10 cellular contexts compared by ENCODE assay signal in genomic region chr3:159941043-159941994, GRCh38. TPM values are rescaled to one million over a fixed set of nuclear protein-coding genes. Genes with fewer than 3 reads are reported as not detected.
A peak's percentile ranks its signal among the peaks of the same experiment; 100 is the strongest.
DNase-seq lines count a peak whose midpoint lies in the region; ATAC-seq and TF ChIP-seq lines count a peak whose summit lies in the region.
"Had no signal": no experiment of that assay in that cellular context is flagged by ENCODE, and none has a peak within 500 bp of the region (broad histone marks: within the 10 kb centered on the region; RNA-seq: fewer than 3 reads in every experiment).

No MANE protein-coding gene starts in this region.

- CTCF ChIA-PET in activated CD4-positive, alpha-beta T cell treated with anti-CD3 and anti-CD28 coated beads for 36 hours (lab: Charles Lee), result interaction anchor here (1.1 kb wide), 1 partner anchor 16 kb away, joined by 6 read pairs; no protein-coding TSS in a partner anchor

- H3K27ac Mint-ChIP-seq in activated CD4-positive, alpha-beta T cell treated with anti-CD3 and anti-CD28 coated beads for 36 hours, result no peak overlapping the region
- no peak overlapping the region for H3K27ac Mint-ChIP-seq in activated CD4-positive, alpha-beta T cell treated with anti-CD3 and anti-CD28 coated beads, Interleukin-2, amount 10 ng/mL, durations not matched to agents 24 days and 14 days

- POLR2A ChIA-PET in activated CD4-positive, alpha-beta T cell treated with anti-CD3 and anti-CD28 coated beads for 36 hours (lab: Charles Lee), result no interaction called here

- DNase-seq in activated CD4-positive, alpha-beta T cell treated with anti-CD3 and anti-CD28 coated beads for 36 hours, result peak; percentile 11
- DNase-seq in activated CD4-positive, alpha-beta T cell treated with anti-CD3 and anti-CD28 coated beads, Interleukin-2, amount 10 ng/mL, durations not matched to agents 24 days and 14 days, result no peak
- DNase-seq in renal cortical epithelial cell (ENCODE audit: low read depth) (peak; percentile 19), NCI-H2029 treated with DMSO at 0.1 percent for 48 hours (lab: John Stamatoyannopoulos, UW) (no peak), body of pancreas (no peak), nucleus accumbens (lab: John Stamatoyannopoulos, UW) (no peak)
- DNase-seq: activated CD4-positive, alpha-beta T cell treated with anti-CD3 and anti-CD28 coated beads, Interleukin-2, amount 50 U/mL, for 48 hours had no signal

- H3K4me1 Mint-ChIP-seq in activated CD4-positive, alpha-beta T cell treated with anti-CD3 and anti-CD28 coated beads for 36 hours, result peaks cover 7% of the 10 kb centered on the region
- H3K4me1 Mint-ChIP-seq in activated CD4-positive, alpha-beta T cell treated with anti-CD3 and anti-CD28 coated beads, Interleukin-2, amount 10 ng/mL, durations not matched to agents 24 days and 14 days, result peaks cover 5% of the 10 kb centered on the region

- no peak overlapping the region for H2AFZ ChIP-seq in OCI-LY3 (ENCODE audit: low read depth, low read length)

- H3K4me3 Mint-ChIP-seq in activated CD4-positive, alpha-beta T cell treated with anti-CD3 and anti-CD28 coated beads for 36 hours, result no peak overlapping the region
- no peak overlapping the region for H3K4me3 Mint-ChIP-seq in activated CD4-positive, alpha-beta T cell treated with anti-CD3 and anti-CD28 coated beads, Interleukin-2, amount 10 ng/mL, durations not matched to agents 24 days and 14 days

- H3K4me1 ChIP-seq in OCI-LY3 (ENCODE audit: low read length) (peaks cover 48% of the 10 kb centered on the region), body of pancreas (no peaks in the 10 kb centered on the region)

- no peaks in the 10 kb centered on the region for H3K9me3 Mint-ChIP-seq in activated CD4-positive, alpha-beta T cell treated with anti-CD3 and anti-CD28 coated beads for 36 hours (ENCODE audit: low read depth)
- peaks cover 4% of the 10 kb centered on the region for H3K9me3 Mint-ChIP-seq in activated CD4-positive, alpha-beta T cell treated with anti-CD3 and anti-CD28 coated beads, Interleukin-2, amount 10 ng/mL, durations not matched to agents 24 days and 14 days

- H3K4me2 ChIP-seq in OCI-LY3 (ENCODE audit: low read length), result peak overlapping the region; percentile 30

- H3K36me3 Mint-ChIP-seq in activated CD4-positive, alpha-beta T cell treated with anti-CD3 and anti-CD28 coated beads for 36 hours (ENCODE audit: low read depth), result no peaks in the 10 kb centered on the region
- no peaks in the 10 kb centered on the region for H3K36me3 Mint-ChIP-seq in activated CD4-positive, alpha-beta T cell treated with anti-CD3 and anti-CD28 coated beads, Interleukin-2, amount 10 ng/mL, durations not matched to agents 24 days and 14 days (ENCODE audit: low read depth)

- intact Hi-C loops in activated CD4-positive, alpha-beta T cell treated with anti-CD3 and anti-CD28 coated beads for 36 hours (cut with DNase I, micrococcal nuclease), result no loop called here
- intact Hi-C loops in activated CD4-positive, alpha-beta T cell treated with anti-CD3 and anti-CD28 coated beads, Interleukin-2, amount 10 ng/mL, durations not matched to agents 24 days and 14 days (cut with micrococcal nuclease), result no loop called here
- intact Hi-C loops in body of pancreas (cut with DNase I), result no loop called here

- H3K36me3 ChIP-seq in OCI-LY3 (replicated peaks; ENCODE audit: low read depth, low read length) (no peaks in the 10 kb centered on the region), body of pancreas (replicated peaks in 1 of 2; ENCODE audit: insufficient read depth in 1 of 2, low read depth in 2 of 2) (no peaks in the 10 kb centered on the region)

- TF ChIP-seq POLR2A in body of pancreas (IDR thresholded peaks at IDR 0.05), result no peak

- TF ChIP-seq CTCF in OCI-LY3 (IDR thresholded peaks at IDR 0.05; ENCODE audit: low read depth, low read length) (no peak), body of pancreas (IDR thresholded peaks at IDR 0.05) (no peak)

- H4K20me1 ChIP-seq in OCI-LY3 (ENCODE audit: insufficient read depth, low read length), result no peaks in the 10 kb centered on the region

- H3K4me3 ChIP-seq in OCI-LY3 (ENCODE audit: low read length) (no peak overlapping the region; the same call in 1 of the 2 replicates), body of pancreas (no peak overlapping the region)

- H3K27ac ChIP-seq in OCI-LY3 (ENCODE audit: low read length), result peak overlapping the region; percentile 5; the same call in 1 of the 2 replicates
- H3K27ac ChIP-seq in body of pancreas, result no peak overlapping the region

- no peaks in the 10 kb centered on the region for H3K9me3 ChIP-seq in OCI-LY3 (ENCODE audit: insufficient read depth, low read length)
- H3K9me3 ChIP-seq in body of pancreas, result no peaks in the 10 kb centered on the region

- peak; percentile 73 for ATAC-seq in activated CD4-positive, alpha-beta T cell treated with anti-CD3 and anti-CD28 coated beads for 36 hours
- ATAC-seq in HG02981 (IDR thresholded peaks at IDR 0.05; ENCODE audit: unreplicated experiment) (peak; percentile 74), body of pancreas (no peak)

- H3K27me3 Mint-ChIP-seq in activated CD4-positive, alpha-beta T cell treated with anti-CD3 and anti-CD28 coated beads for 36 hours, result peaks cover 7% of the 10 kb centered on the region
- H3K27me3 Mint-ChIP-seq in activated CD4-positive, alpha-beta T cell treated with anti-CD3 and anti-CD28 coated beads, Interleukin-2, amount 10 ng/mL, durations not matched to agents 24 days and 14 days, result peaks cover 11% of the 10 kb centered on the region

- H3K27me3 ChIP-seq in OCI-LY3 (ENCODE audit: low read depth, low read length), result no peaks in the 10 kb centered on the region
- no peaks in the 10 kb centered on the region for H3K27me3 ChIP-seq in body of pancreas

- no peaks in the 10 kb centered on the region for H3K79me2 ChIP-seq in OCI-LY3 (ENCODE audit: low read length)

- 57 to 59% methylated on average over 4 to 6 of the region's 6 CpGs for WGBS in body of pancreas, 2 donors

- no peak overlapping the region for H3K9ac ChIP-seq in OCI-LY3 (ENCODE audit: low read length)

RNA-seq across cellular contexts. Expression of gene IL12A, which starts 47.3 kb away (rescaled TPM):
- not detected for total RNA-seq in activated CD4-positive, alpha-beta T cell treated with anti-CD3 and anti-CD28 coated beads for 36 hours
- 0.21 and 0.59 TPM in 2 replicates for total RNA-seq in activated CD4-positive, alpha-beta T cell treated with anti-CD3 and anti-CD28 coated beads, Interleukin-2, amount 10 ng/mL, durations not matched to agents 24 days and 14 days
- 1.0 TPM in 1 of 2 replicates, not detected in the other for total RNA-seq in renal cortical epithelial cell
- 1 to 10 TPM in 1 of 2 donors, under 1 TPM in 1; 0.26 to 1.6 TPM for total RNA-seq in body of pancreas
- total RNA-seq: A673 had no signal

Comparison
In these comparisons a context has a peak if more than half of its experiments do, and no peak if none do; other contexts are left out.
1. DNase-seq: peak in activated CD4-positive, alpha-beta T cell treated with anti-CD3 and anti-CD28 coated beads for 36 hours (single experiment) and renal cortical epithelial cell (single experiment); none in activated CD4-positive, alpha-beta T cell treated with anti-CD3 and anti-CD28 coated beads, Interleukin-2, amount 10 ng/mL, durations not matched to agents 24 days and 14 days (single experiment), NCI-H2029 treated with DMSO at 0.1 percent for 48 hours (single experiment), body of pancreas (0 of 4) and nucleus accumbens (0 of 56).